24 cellular contexts compared by ENCODE assay signal in the genomic region with DNA sequence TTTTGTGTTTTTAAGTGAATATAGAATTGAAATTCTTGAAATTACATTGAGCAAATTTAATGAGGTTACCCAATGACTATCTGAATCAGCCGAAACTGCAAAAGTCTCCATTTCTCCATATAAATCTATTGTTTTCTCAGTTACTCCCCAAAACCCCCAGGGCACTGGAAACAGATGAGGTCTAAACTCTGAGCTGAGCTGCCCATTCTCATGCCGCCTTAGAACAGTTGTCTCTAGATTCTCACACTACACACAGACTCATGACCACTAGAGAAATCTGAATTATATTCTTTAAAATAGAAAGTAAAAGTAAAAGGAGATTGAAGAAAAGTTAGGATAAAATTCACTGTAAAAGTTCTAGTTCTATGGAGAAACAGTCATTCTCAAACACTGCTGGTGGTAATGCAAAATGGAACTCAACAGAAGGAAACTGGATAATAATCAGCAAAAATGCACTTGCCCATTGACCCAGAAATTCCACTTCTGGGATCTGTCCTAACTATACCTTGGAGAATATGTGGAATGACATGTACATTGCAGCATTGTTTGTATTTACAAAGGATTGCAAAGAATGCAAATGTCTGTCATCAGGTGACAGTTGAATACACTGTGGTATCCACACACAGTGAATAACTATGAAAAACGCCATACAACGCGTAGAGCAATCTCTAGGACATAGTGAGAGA.
DNase-seq lines count a peak whose midpoint lies in the region; ATAC-seq, FAIRE-seq and TF ChIP-seq lines count a peak whose summit lies in the region.
"Had no signal": no experiment of that assay in that cellular context is flagged by ENCODE, and none has a peak within 500 bp of the region (broad histone marks: within the 10 kb centered on the region; RNA-seq: fewer than 3 reads in every experiment).

No MANE protein-coding gene starts in this region.

- POLR2A ChIA-PET in activated CD4-positive, alpha-beta T cell treated with anti-CD3 and anti-CD28 coated beads, Interleukin-2, amount 10 ng/mL, durations not matched to agents 7 days and 5 days (lab: Charles Lee): no interaction called here
- POLR2A ChIA-PET in RWPE1 (lab: Yijun Ruan, JAX; ENCODE audit: low non-redundant PET): no interaction called here

- intact Hi-C loops in natural killer cell (cut with micrococcal nuclease): loop anchor here (5.0 kb wide), 2 partner anchors 46 to 74 kb away; no protein-coding TSS in a partner anchor

- peak overlapping the region; percentile 71 for H3K27ac Mint-ChIP-seq in activated CD4-positive, alpha-beta T cell treated with anti-CD3 and anti-CD28 coated beads, Interleukin-2, amount 10 ng/mL, durations not matched to agents 7 days and 5 days
- H3K27ac Mint-ChIP-seq in activated naive CD4-positive, alpha-beta T cell treated with anti-CD3 and anti-CD28 coated beads, Interleukin-2, amount 50 U/mL, for 72 hours: peak overlapping the region; percentile 75 to 98
- peak overlapping the region; percentile 76 to 92 for H3K27ac Mint-ChIP-seq in natural killer cell
- H3K27ac Mint-ChIP-seq in stimulated activated naive B cell treated with anti-CD40 and anti-IgM and Interleukin-4, amounts not matched to agents 10 μg/mL and 1 μg/mL and 100 μg/mL, for 72 hours: no peak overlapping the region
- H3K27ac Mint-ChIP-seq: nephron progenitor cell had no signal

- peak overlapping the region; percentile 23 for H3K4me3 Mint-ChIP-seq in activated CD4-positive, alpha-beta T cell treated with anti-CD3 and anti-CD28 coated beads, Interleukin-2, amount 10 ng/mL, durations not matched to agents 7 days and 5 days
- peak overlapping the region; percentile 91 for H3K4me3 Mint-ChIP-seq in natural killer cell
- H3K4me3 Mint-ChIP-seq in stimulated activated naive B cell treated with anti-CD40 and anti-IgM and Interleukin-4, amounts not matched to agents 10 μg/mL and 1 μg/mL and 100 μg/mL, for 72 hours: no peak overlapping the region
- H3K4me3 Mint-ChIP-seq: nephron progenitor cell had no signal

- DNase-seq in activated CD4-positive, alpha-beta T cell treated with anti-CD3 and anti-CD28 coated beads, Interleukin-2, amount 10 ng/mL, durations not matched to agents 7 days and 5 days: no peak
- DNase-seq in activated CD4-positive, alpha-beta T cell treated with anti-CD3 and anti-CD28 coated beads for 4 hours: no peak
- no peak for DNase-seq in GM19239 (ENCODE audit: insufficient read length, low spot score)
- DNase-seq in activated naive CD4-positive, alpha-beta T cell treated with anti-CD3 and anti-CD28 coated beads, Interleukin-2, amount 50 U/mL, for 72 hours (ENCODE audit: low spot score in 2 of 2): no peak
- no peak for DNase-seq in natural killer cell
- DNase-seq in stimulated activated naive B cell treated with anti-CD40 and anti-IgM and Interleukin-4, amounts not matched to agents 10 μg/mL and 1 μg/mL and 100 μg/mL, for 72 hours: no peak
- DNase-seq in amniotic stem cell (lab: John Stamatoyannopoulos, UW): no peak
- no peak for DNase-seq in RWPE1 (ENCODE audit: low spot score)
- DNase-seq: activated gamma-delta T cell treated with Interleukin-2 at 50 U/mL for 16 hours, brain microvascular endothelial cell, foreskin keratinocyte, GDM1, NCI-H1092 treated with DMSO at 0.1 percent for 48 hours, NCI-H2081 treated with DMSO at 0.1 percent for 48 hours, NCI-H510A treated with DMSO at 0.1 percent for 48 hours, nephron progenitor cell had no signal

- CTCF ChIA-PET in activated CD4-positive, alpha-beta T cell treated with anti-CD3 and anti-CD28 coated beads, Interleukin-2, amount 10 ng/mL, durations not matched to agents 7 days and 5 days (lab: Charles Lee): interaction anchor here (1.1 to 2.2 kb wide), 2 partner anchors 8 to 11 kb away, joined by 3 to 7 read pairs; no protein-coding TSS in a partner anchor
- CTCF ChIA-PET in RWPE1 (lab: Yijun Ruan, JAX): interaction anchor here (0.7 kb wide), 1 partner anchor 11 kb away, joined by 5 read pairs; no protein-coding TSS in a partner anchor

- TF ChIP-seq CTCF in natural killer cell (IDR thresholded peaks at IDR 0.05) (no peak), RWPE1 (conservative IDR thresholded peaks at IDR 0.05; ENCODE audit: low read depth) (no peak)

- peak; percentile 80 for FAIRE-seq in GM19239 (lab: Jason Lieb, UNC)
- FAIRE-seq: A549, GM12892, H54 had no signal

- no peak overlapping the region for H3K27ac ChIP-seq in RWPE1
- H3K27ac ChIP-seq: A549, brain microvascular endothelial cell, coronary artery, foreskin keratinocyte, prostate gland, suprapubic skin, vagina had no signal

- no peaks in the 10 kb centered on the region for H3K27me3 Mint-ChIP-seq in activated CD4-positive, alpha-beta T cell treated with anti-CD3 and anti-CD28 coated beads, Interleukin-2, amount 10 ng/mL, durations not matched to agents 7 days and 5 days
- no peaks in the 10 kb centered on the region for H3K27me3 Mint-ChIP-seq in natural killer cell (ENCODE audit: low read depth in 2 of 2)
- H3K27me3 Mint-ChIP-seq in stimulated activated naive B cell treated with anti-CD40 and anti-IgM and Interleukin-4, amounts not matched to agents 10 μg/mL and 1 μg/mL and 100 μg/mL, for 72 hours: peaks cover 0 to 5% of the 10 kb centered on the region in 2 donors

- H3K9me3 Mint-ChIP-seq in activated CD4-positive, alpha-beta T cell treated with anti-CD3 and anti-CD28 coated beads, Interleukin-2, amount 10 ng/mL, durations not matched to agents 7 days and 5 days: no peaks in the 10 kb centered on the region
- H3K9me3 Mint-ChIP-seq in activated naive CD4-positive, alpha-beta T cell treated with anti-CD3 and anti-CD28 coated beads, Interleukin-2, amount 50 U/mL, for 72 hours: peaks cover 0 to 6% of the 10 kb centered on the region in 2 donors
- no peaks in the 10 kb centered on the region for H3K9me3 Mint-ChIP-seq in natural killer cell
- no peaks in the 10 kb centered on the region for H3K9me3 Mint-ChIP-seq in stimulated activated naive B cell treated with anti-CD40 and anti-IgM and Interleukin-4, amounts not matched to agents 10 μg/mL and 1 μg/mL and 100 μg/mL, for 72 hours
- H3K9me3 Mint-ChIP-seq: nephron progenitor cell had no signal

- H3K4me1 Mint-ChIP-seq in activated CD4-positive, alpha-beta T cell treated with anti-CD3 and anti-CD28 coated beads, Interleukin-2, amount 10 ng/mL, durations not matched to agents 7 days and 5 days: peaks cover 63% of the 10 kb centered on the region
- peaks cover 69 to 70% of the 10 kb centered on the region in 2 donors for H3K4me1 Mint-ChIP-seq in natural killer cell
- peaks cover 10 to 28% of the 10 kb centered on the region in 2 donors for H3K4me1 Mint-ChIP-seq in stimulated activated naive B cell treated with anti-CD40 and anti-IgM and Interleukin-4, amounts not matched to agents 10 μg/mL and 1 μg/mL and 100 μg/mL, for 72 hours

- H3K36me3 Mint-ChIP-seq in activated CD4-positive, alpha-beta T cell treated with anti-CD3 and anti-CD28 coated beads, Interleukin-2, amount 10 ng/mL, durations not matched to agents 7 days and 5 days (ENCODE audit: low read depth): peaks cover 39% of the 10 kb centered on the region
- H3K36me3 Mint-ChIP-seq in activated naive CD4-positive, alpha-beta T cell treated with anti-CD3 and anti-CD28 coated beads, Interleukin-2, amount 50 U/mL, for 72 hours: peaks cover 8 to 12% of the 10 kb centered on the region in 2 donors
- no peaks in the 10 kb centered on the region for H3K36me3 Mint-ChIP-seq in natural killer cell
- H3K36me3 Mint-ChIP-seq in stimulated activated naive B cell treated with anti-CD40 and anti-IgM and Interleukin-4, amounts not matched to agents 10 μg/mL and 1 μg/mL and 100 μg/mL, for 72 hours: no peaks in the 10 kb centered on the region

- ATAC-seq in activated naive CD4-positive, alpha-beta T cell treated with anti-CD3 and anti-CD28 coated beads, Interleukin-2, amount 50 U/mL, for 72 hours: peak; percentile 21 to 25
- peak; percentile 46 to 70 (median 64) for ATAC-seq in natural killer cell
- ATAC-seq in stimulated activated naive B cell treated with anti-CD40 and anti-IgM and Interleukin-4, amounts not matched to agents 10 μg/mL and 1 μg/mL and 100 μg/mL, for 72 hours (replicated peaks): no peak
- ATAC-seq: A549, foreskin keratinocyte, Right ventricle myocardium inferior had no signal

Comparison
In these comparisons a context has a peak if more than half of its experiments do, and no peak if none do; other contexts are left out.
1. H3K4me3 Mint-ChIP-seq: peak in activated CD4-positive, alpha-beta T cell treated with anti-CD3 and anti-CD28 coated beads, Interleukin-2, amount 10 ng/mL, durations not matched to agents 7 days and 5 days (single experiment) and natural killer cell (single experiment); none in stimulated activated naive B cell treated with anti-CD40 and anti-IgM and Interleukin-4, amounts not matched to agents 10 μg/mL and 1 μg/mL and 100 μg/mL, for 72 hours (0 of 2).
2. ATAC-seq: peak in activated naive CD4-positive, alpha-beta T cell treated with anti-CD3 and anti-CD28 coated beads, Interleukin-2, amount 50 U/mL, for 72 hours (2 of 2) and natural killer cell (3 of 3); none in stimulated activated naive B cell treated with anti-CD40 and anti-IgM and Interleukin-4, amounts not matched to agents 10 μg/mL and 1 μg/mL and 100 μg/mL, for 72 hours (0 of 2).